Comparison of ENCODE assay signal across 1 cellular context in the genomic region with DNA sequence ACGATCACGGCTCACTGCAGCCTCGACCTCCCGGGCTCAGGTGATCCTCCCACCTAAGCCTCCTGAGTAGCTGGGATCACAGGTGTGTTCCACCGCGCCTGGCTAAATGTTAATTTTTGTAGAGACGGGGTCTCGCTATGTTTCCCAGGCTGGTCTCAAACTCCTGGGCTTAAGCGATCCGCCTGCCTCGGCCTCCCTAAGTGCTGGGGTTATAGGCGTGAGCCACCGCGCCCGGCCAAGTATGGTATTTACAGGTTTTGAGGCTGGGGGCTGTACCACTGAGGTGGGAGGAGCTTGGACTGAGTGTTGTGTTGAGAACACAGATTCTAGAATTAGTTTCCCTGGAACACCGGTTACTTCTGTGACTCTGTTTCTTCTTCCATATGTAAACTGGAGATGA.
TF ChIP-seq lines count a peak whose summit lies in the region.

No MANE protein-coding gene starts in this region.

TF ChIP-seq in GM23338, 12 proteins besides CTCF, POLR2A, EP300 and RAD21 (continued from another document):
- TF ChIP-seq, protein P1, sequence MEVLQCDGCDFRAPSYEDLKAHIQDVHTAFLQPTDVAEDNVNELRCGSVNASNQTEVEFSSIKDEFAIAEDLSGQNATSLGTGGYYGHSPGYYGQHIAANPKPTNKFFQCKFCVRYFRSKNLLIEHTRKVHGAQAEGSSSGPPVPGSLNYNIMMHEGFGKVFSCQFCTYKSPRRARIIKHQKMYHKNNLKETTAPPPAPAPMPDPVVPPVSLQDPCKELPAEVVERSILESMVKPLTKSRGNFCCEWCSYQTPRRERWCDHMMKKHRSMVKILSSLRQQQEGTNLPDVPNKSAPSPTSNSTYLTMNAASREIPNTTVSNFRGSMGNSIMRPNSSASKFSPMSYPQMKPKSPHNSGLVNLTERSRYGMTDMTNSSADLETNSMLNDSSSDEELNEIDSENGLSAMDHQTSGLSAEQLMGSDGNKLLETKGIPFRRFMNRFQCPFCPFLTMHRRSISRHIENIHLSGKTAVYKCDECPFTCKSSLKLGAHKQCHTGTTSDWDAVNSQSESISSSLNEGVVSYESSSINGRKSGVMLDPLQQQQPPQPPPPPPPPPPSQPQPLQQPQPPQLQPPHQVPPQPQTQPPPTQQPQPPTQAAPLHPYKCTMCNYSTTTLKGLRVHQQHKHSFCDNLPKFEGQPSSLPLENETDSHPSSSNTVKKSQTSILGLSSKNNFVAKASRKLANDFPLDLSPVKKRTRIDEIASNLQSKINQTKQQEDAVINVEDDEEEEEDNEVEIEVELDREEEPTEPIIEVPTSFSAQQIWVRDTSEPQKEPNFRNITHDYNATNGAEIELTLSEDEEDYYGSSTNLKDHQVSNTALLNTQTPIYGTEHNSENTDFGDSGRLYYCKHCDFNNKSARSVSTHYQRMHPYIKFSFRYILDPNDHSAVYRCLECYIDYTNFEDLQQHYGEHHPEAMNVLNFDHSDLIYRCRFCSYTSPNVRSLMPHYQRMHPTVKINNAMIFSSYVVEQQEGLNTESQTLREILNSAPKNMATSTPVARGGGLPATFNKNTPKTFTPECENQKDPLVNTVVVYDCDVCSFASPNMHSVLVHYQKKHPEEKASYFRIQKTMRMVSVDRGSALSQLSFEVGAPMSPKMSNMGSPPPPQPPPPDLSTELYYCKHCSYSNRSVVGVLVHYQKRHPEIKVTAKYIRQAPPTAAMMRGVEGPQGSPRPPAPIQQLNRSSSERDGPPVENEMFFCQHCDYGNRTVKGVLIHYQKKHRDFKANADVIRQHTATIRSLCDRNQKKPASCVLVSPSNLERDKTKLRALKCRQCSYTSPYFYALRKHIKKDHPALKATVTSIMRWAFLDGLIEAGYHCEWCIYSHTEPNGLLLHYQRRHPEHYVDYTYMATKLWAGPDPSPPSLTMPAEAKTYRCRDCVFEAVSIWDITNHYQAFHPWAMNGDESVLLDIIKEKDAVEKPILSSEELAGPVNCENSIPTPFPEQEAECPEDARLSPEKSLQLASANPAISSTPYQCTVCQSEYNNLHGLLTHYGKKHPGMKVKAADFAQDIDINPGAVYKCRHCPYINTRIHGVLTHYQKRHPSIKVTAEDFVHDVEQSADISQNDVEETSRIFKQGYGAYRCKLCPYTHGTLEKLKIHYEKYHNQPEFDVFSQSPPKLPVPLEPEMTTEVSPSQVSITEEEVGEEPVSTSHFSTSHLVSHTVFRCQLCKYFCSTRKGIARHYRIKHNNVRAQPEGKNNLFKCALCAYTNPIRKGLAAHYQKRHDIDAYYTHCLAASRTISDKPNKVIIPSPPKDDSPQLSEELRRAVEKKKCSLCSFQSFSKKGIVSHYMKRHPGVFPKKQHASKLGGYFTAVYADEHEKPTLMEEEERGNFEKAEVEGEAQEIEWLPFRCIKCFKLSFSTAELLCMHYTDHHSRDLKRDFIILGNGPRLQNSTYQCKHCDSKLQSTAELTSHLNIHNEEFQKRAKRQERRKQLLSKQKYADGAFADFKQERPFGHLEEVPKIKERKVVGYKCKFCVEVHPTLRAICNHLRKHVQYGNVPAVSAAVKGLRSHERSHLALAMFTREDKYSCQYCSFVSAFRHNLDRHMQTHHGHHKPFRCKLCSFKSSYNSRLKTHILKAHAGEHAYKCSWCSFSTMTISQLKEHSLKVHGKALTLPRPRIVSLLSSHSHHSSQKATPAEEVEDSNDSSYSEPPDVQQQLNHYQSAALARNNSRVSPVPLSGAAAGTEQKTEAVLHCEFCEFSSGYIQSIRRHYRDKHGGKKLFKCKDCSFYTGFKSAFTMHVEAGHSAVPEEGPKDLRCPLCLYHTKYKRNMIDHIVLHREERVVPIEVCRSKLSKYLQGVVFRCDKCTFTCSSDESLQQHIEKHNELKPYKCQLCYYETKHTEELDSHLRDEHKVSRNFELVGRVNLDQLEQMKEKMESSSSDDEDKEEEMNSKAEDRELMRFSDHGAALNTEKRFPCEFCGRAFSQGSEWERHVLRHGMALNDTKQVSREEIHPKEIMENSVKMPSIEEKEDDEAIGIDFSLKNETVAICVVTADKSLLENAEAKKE (CRISPR knock-in tag; IDR thresholded peaks at IDR 0.05), result no peak
- TF ChIP-seq ZNF331 (CRISPR knock-in tag; IDR thresholded peaks at IDR 0.05; ENCODE audit: low read depth) (no peak), EZH2 (IDR thresholded peaks at IDR 0.05; ENCODE audit: low read depth, unreplicated experiment) (no peak)
- TF ChIP-seq, protein P2, sequence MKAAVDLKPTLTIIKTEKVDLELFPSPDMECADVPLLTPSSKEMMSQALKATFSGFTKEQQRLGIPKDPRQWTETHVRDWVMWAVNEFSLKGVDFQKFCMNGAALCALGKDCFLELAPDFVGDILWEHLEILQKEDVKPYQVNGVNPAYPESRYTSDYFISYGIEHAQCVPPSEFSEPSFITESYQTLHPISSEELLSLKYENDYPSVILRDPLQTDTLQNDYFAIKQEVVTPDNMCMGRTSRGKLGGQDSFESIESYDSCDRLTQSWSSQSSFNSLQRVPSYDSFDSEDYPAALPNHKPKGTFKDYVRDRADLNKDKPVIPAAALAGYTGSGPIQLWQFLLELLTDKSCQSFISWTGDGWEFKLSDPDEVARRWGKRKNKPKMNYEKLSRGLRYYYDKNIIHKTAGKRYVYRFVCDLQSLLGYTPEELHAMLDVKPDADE (IDR thresholded peaks at IDR 0.05), result no peak
- TF ChIP-seq, protein P3, sequence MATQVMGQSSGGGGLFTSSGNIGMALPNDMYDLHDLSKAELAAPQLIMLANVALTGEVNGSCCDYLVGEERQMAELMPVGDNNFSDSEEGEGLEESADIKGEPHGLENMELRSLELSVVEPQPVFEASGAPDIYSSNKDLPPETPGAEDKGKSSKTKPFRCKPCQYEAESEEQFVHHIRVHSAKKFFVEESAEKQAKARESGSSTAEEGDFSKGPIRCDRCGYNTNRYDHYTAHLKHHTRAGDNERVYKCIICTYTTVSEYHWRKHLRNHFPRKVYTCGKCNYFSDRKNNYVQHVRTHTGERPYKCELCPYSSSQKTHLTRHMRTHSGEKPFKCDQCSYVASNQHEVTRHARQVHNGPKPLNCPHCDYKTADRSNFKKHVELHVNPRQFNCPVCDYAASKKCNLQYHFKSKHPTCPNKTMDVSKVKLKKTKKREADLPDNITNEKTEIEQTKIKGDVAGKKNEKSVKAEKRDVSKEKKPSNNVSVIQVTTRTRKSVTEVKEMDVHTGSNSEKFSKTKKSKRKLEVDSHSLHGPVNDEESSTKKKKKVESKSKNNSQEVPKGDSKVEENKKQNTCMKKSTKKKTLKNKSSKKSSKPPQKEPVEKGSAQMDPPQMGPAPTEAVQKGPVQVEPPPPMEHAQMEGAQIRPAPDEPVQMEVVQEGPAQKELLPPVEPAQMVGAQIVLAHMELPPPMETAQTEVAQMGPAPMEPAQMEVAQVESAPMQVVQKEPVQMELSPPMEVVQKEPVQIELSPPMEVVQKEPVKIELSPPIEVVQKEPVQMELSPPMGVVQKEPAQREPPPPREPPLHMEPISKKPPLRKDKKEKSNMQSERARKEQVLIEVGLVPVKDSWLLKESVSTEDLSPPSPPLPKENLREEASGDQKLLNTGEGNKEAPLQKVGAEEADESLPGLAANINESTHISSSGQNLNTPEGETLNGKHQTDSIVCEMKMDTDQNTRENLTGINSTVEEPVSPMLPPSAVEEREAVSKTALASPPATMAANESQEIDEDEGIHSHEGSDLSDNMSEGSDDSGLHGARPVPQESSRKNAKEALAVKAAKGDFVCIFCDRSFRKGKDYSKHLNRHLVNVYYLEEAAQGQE (IDR thresholded peaks at IDR 0.05; ENCODE audit: unreplicated experiment), result no peak
